In the genomic region with DNA sequence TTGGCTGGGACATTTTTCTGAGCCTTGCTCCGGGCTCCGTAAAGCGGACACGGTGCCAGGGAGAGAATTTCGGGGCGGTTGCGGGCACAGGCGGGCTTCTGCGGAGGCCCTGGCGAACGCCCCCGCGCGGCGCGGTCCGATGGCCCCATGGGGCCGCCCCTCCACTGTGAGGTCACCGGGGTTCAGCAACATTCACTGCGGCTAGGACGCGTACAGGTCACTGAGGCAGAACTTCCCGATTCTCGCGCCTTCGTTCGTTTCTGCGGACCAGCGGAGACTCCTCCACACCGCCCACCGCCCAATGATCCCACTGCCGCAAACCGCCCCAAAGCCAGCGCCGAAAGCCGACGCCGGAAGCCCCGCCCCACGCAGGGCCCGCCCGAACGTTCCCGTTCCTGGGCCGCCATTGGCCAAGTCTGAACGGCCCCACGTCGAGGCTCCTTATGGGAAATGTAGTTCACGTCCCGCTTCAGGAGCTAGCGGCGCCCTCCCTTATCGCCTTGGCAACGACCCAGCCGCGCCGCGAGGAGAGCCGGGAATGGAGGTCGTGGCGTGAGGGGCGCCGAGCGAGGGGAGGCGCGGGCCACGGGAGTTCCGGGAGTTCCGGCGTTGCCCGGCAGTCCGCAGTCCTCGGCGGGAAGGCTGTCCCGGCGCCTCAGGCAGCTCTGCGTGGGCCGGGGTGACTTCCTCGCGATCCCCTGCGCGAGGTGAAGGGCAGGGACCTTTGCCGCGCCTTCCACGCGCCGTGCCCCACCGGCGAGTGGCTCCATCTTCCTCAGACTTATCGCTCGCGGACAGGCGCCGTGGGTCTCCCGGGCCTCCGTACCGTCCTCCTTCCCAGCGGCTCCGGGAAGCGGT, we compare ENCODE assay signal across 8 cellular contexts. TPM values are rescaled to one million over a fixed set of nuclear protein-coding genes. Genes with fewer than 3 reads are reported as not detected.
A peak's percentile ranks its signal among the peaks of the same experiment; 100 is the strongest.
DNase-seq lines count a peak whose midpoint lies in the region; ATAC-seq and TF ChIP-seq lines count a peak whose summit lies in the region.

ZNF584 (plus strand) TSS at position 498 of the 858 bp plus-strand sequence. CDS start 499 bp downstream, outside the sequence.

- WGBS in thymus, result under 1% methylated on average over 100 of the region's 100 CpGs

- peaks cover 6% of the 10 kb centered on the region for H3K36me3 Mint-ChIP-seq in activated naive CD8-positive, alpha-beta T cell treated with anti-CD3 and anti-CD28 coated beads, Interleukin-2, amount 10 ng/mL, durations not matched to agents 7 days and 5 days
- H3K36me3 Mint-ChIP-seq in osteocyte (ENCODE audit: unreplicated experiment), result peaks cover 2% of the 10 kb centered on the region

- peak within 1 kb of the TSS; percentile 95 for H3K27ac Mint-ChIP-seq in activated naive CD8-positive, alpha-beta T cell treated with anti-CD3 and anti-CD28 coated beads, Interleukin-2, amount 10 ng/mL, durations not matched to agents 7 days and 5 days
- peak within 1 kb of the TSS; percentile 91 for H3K27ac Mint-ChIP-seq in osteocyte (ENCODE audit: unreplicated experiment)

- no peaks in the 10 kb centered on the region for H3K9me3 ChIP-seq in thymus (ENCODE audit: control insufficient read depth)

- DNase-seq in GM12865 (ENCODE audit: low read depth) (peak; percentile 96), NCI-H1105 treated with DMSO at 0.1 percent for 48 hours (lab: John Stamatoyannopoulos, UW) (peak; percentile 92), SKM-1 treated with dmso at 0.1 percent for 144 hours (lab: John Stamatoyannopoulos, UW; ENCODE audit: unreplicated experiment) (peak; percentile 72), head of caudate nucleus (peak; percentile 93 to 99 (median 98)), osteocyte (ENCODE audit: extremely low spot score, unreplicated experiment) (peak; percentile 97)
- DNase-seq in activated naive CD8-positive, alpha-beta T cell treated with anti-CD3 and anti-CD28 coated beads, Interleukin-2, amount 10 ng/mL, durations not matched to agents 7 days and 5 days, result peak; percentile 95

- POLR2A ChIA-PET in activated naive CD8-positive, alpha-beta T cell treated with anti-CD3 and anti-CD28 coated beads, Interleukin-2, amount 10 ng/mL, durations not matched to agents 7 days and 5 days (lab: Charles Lee), result interaction anchor here (0.6 to 1.4 kb wide), 9 partner anchors 27 to 217 kb away, joined by 3 to 6 read pairs (median 3); partner anchors contain the start of genes ZNF132, ZNF324B and ZNF8

- H3K4me1 ChIP-seq in thymus (ENCODE audit: control insufficient read depth, insufficient read depth, low read length), result peaks cover 19% of the 10 kb centered on the region

- peak within 1 kb of the TSS; percentile 87 for H3K27ac ChIP-seq in thymus (ENCODE audit: low read depth)

- H3K9me3 Mint-ChIP-seq in activated naive CD8-positive, alpha-beta T cell treated with anti-CD3 and anti-CD28 coated beads, Interleukin-2, amount 10 ng/mL, durations not matched to agents 7 days and 5 days, result no peaks in the 10 kb centered on the region
- no peaks in the 10 kb centered on the region for H3K9me3 Mint-ChIP-seq in osteocyte (ENCODE audit: unreplicated experiment)

- peak; percentile 88 for ATAC-seq in HG02678 (IDR thresholded peaks at IDR 0.05; ENCODE audit: unreplicated experiment)
- ATAC-seq in activated naive CD8-positive, alpha-beta T cell treated with anti-CD3 and anti-CD28 coated beads, Interleukin-2, amount 10 ng/mL, durations not matched to agents 7 days and 5 days (ENCODE audit: low read depth), result peak; percentile 95

- intact Hi-C loops in head of caudate nucleus (cut with DNase I), result no loop called here

- H3K4me1 Mint-ChIP-seq in activated naive CD8-positive, alpha-beta T cell treated with anti-CD3 and anti-CD28 coated beads, Interleukin-2, amount 10 ng/mL, durations not matched to agents 7 days and 5 days, result peaks cover 33% of the 10 kb centered on the region
- H3K4me1 Mint-ChIP-seq in osteocyte (ENCODE audit: unreplicated experiment), result peaks cover 29% of the 10 kb centered on the region

- H3K27me3 Mint-ChIP-seq in activated naive CD8-positive, alpha-beta T cell treated with anti-CD3 and anti-CD28 coated beads, Interleukin-2, amount 10 ng/mL, durations not matched to agents 7 days and 5 days, result no peaks in the 10 kb centered on the region
- H3K27me3 Mint-ChIP-seq in osteocyte (ENCODE audit: unreplicated experiment), result no peaks in the 10 kb centered on the region

- H3K4me3 Mint-ChIP-seq in activated naive CD8-positive, alpha-beta T cell treated with anti-CD3 and anti-CD28 coated beads, Interleukin-2, amount 10 ng/mL, durations not matched to agents 7 days and 5 days, result peak within 1 kb of the TSS; percentile 95
- H3K4me3 Mint-ChIP-seq in osteocyte (ENCODE audit: unreplicated experiment), result peak within 1 kb of the TSS; percentile 87

- H3K36me3 ChIP-seq in thymus (ENCODE audit: control insufficient read depth, insufficient read depth), result no peaks in the 10 kb centered on the region

- TF ChIP-seq CTCF in GM12865 (IDR thresholded peaks at IDR 0.05; ENCODE audit: insufficient read depth, low read depth, low read length, missing control alignments), result no peak
- TF ChIP-seq CTCF in osteocyte (IDR thresholded peaks at IDR 0.05), result no peak

- no peaks in the 10 kb centered on the region for H3K27me3 ChIP-seq in thymus (ENCODE audit: control insufficient read depth, insufficient read depth)

- H3K4me3 ChIP-seq in GM12865 (ENCODE audit: low read depth, low read length), result peak within 1 kb of the TSS; percentile 86
- peak within 1 kb of the TSS; percentile 88 for H3K4me3 ChIP-seq in thymus (ENCODE audit: low read length)

RNA-seq across cellular contexts. Expression of gene ZNF584, which starts in this region (rescaled TPM):
- 10 to 100 TPM in 1 of 2 experiments, 1 to 10 TPM in 1; 8.6 to 10.6 TPM for total RNA-seq in activated naive CD8-positive, alpha-beta T cell treated with anti-CD3 and anti-CD28 coated beads, Interleukin-2, amount 10 ng/mL, durations not matched to agents 7 days and 5 days
- total RNA-seq in osteocyte, result 11.8 and 12.1 TPM in 2 replicates
- polyA plus RNA-seq in thymus, result 5.2 TPM

Comparison
In these comparisons a context has a peak if more than half of its experiments do, and no peak if none do; other contexts are left out.
1. Peak in every context shown above with its lines: DNase-seq, ATAC-seq, H3K4me3 ChIP-seq and H3K27ac ChIP-seq.